Comparison of ENCODE assay signal across 15 cellular contexts in genomic region chr14:105601360-105602242, GRCh38.
"Had no signal": no experiment of that assay in that cellular context is flagged by ENCODE, and none has a peak within 500 bp of the region (broad histone marks: within the 10 kb centered on the region; RNA-seq: fewer than 3 reads in every experiment).

No MANE protein-coding gene starts in this region.

- H3K27ac ChIP-seq: ascending aorta, left ventricle myocardium inferior, ovary, thyroid gland, uterus, VCaP had no signal

- H3K9me3 Mint-ChIP-seq: activated naive CD8-positive, alpha-beta T cell treated with anti-CD3 and anti-CD28 coated beads, Interleukin-2, amount 10 ng/mL, durations not matched to agents 7 days and 5 days; T-cell had no signal

- DNase-seq: activated CD4-positive, alpha-beta T cell treated with anti-CD3 and anti-CD28 coated beads for 48 hours; activated naive CD8-positive, alpha-beta T cell treated with anti-CD3 and anti-CD28 coated beads, Interleukin-2, amount 10 ng/mL, durations not matched to agents 7 days and 5 days; activated T-cell treated with anti-CD3 and anti-CD28 coated beads, Interleukin-2, amount 50 U/mL, for 1 hour; foreskin melanocyte; head of caudate nucleus; left ventricle myocardium inferior; nephron progenitor cell; stimulated activated CD4-positive, alpha-beta T cell treated with anti-CD3 and anti-CD28 coated beads, Interleukin-4, amount 100 ng/mL, for 24 hours; T-cell; T1000; thyroid gland; uterus had no signal

- H3K4me1 ChIP-seq: ascending aorta, left ventricle myocardium inferior, thyroid gland, uterus had no signal

- H3K36me3 Mint-ChIP-seq: activated naive CD8-positive, alpha-beta T cell treated with anti-CD3 and anti-CD28 coated beads, Interleukin-2, amount 10 ng/mL, durations not matched to agents 7 days and 5 days; T-cell had no signal

- H3K36me3 ChIP-seq: ascending aorta, left ventricle myocardium inferior, ovary, thyroid gland, uterus had no signal

- ATAC-seq: T-cell had no signal

- H3K4me3 ChIP-seq: ascending aorta, left ventricle myocardium inferior, ovary, thyroid gland, uterus had no signal

- H3K4me1 Mint-ChIP-seq: activated naive CD8-positive, alpha-beta T cell treated with anti-CD3 and anti-CD28 coated beads, Interleukin-2, amount 10 ng/mL, durations not matched to agents 7 days and 5 days; nephron progenitor cell; T-cell had no signal

- H3K27me3 Mint-ChIP-seq: activated naive CD8-positive, alpha-beta T cell treated with anti-CD3 and anti-CD28 coated beads, Interleukin-2, amount 10 ng/mL, durations not matched to agents 7 days and 5 days; T-cell had no signal

- H3K27ac Mint-ChIP-seq: activated naive CD8-positive, alpha-beta T cell treated with anti-CD3 and anti-CD28 coated beads, Interleukin-2, amount 10 ng/mL, durations not matched to agents 7 days and 5 days; nephron progenitor cell; T-cell had no signal

- H3K27me3 ChIP-seq: ascending aorta, ovary, thyroid gland, uterus had no signal

- H3K9me3 ChIP-seq: ascending aorta, left ventricle myocardium inferior, ovary, thyroid gland, uterus had no signal

- H3K4me3 Mint-ChIP-seq: activated naive CD8-positive, alpha-beta T cell treated with anti-CD3 and anti-CD28 coated beads, Interleukin-2, amount 10 ng/mL, durations not matched to agents 7 days and 5 days; nephron progenitor cell; T-cell had no signal
